ENCODE assay signal across 9 cellular contexts in genomic region chr9:99296375-99296951, GRCh38.
DNase-seq lines count a peak whose midpoint lies in the region; ATAC-seq and TF ChIP-seq lines count a peak whose summit lies in the region.
"Had no signal": no experiment of that assay in that cellular context is flagged by ENCODE, and none has a peak within 500 bp of the region (broad histone marks: within the 10 kb centered on the region; RNA-seq: fewer than 3 reads in every experiment).

No MANE protein-coding gene starts in this region.

- ATAC-seq in GM19463 (IDR thresholded peaks at IDR 0.05; ENCODE audit: unreplicated experiment): peak; percentile 52
- peak; percentile 67 for ATAC-seq in left lung
- no peak for ATAC-seq in GM21576 (IDR thresholded peaks at IDR 0.05; ENCODE audit: unreplicated experiment)

- DNase-seq in A673 (ENCODE audit: low spot score): peak; percentile 12
- peak; percentile 40 for DNase-seq in activated T-cell treated with anti-CD3 and anti-CD28 coated beads, Interleukin-2, amount 50 U/mL, for 1 hour
- DNase-seq in left lung: peak; percentile 43 to 77
- DNase-seq in DMS79 (lab: John Stamatoyannopoulos, UW): no peak
- DNase-seq in Caco-2: no peak
- no peak for DNase-seq in 8988T

- H3K4me3 Mint-ChIP-seq in Caco-2 (ENCODE audit: unreplicated experiment): no peak overlapping the region

- no peak overlapping the region for H3K27ac Mint-ChIP-seq in Caco-2 (ENCODE audit: unreplicated experiment)

- H3K27ac ChIP-seq in A673 (ENCODE audit: low read depth, low read length, poor library complexity, severe bottlenecking): no peak overlapping the region
- H3K27ac ChIP-seq in left lung: no peak overlapping the region
- H3K27ac ChIP-seq: right lobe of liver had no signal

- H3K36me3 ChIP-seq in A673 (ENCODE audit: insufficient read depth, low read length, poor library complexity, severe bottlenecking) (no peaks in the 10 kb centered on the region), left lung (no peaks in the 10 kb centered on the region), Caco-2 (ENCODE audit: control insufficient read depth, insufficient read depth, low read length) (no peaks in the 10 kb centered on the region)
- H3K36me3 ChIP-seq: right lobe of liver had no signal

- no peaks in the 10 kb centered on the region for H3K9me3 Mint-ChIP-seq in Caco-2 (ENCODE audit: unreplicated experiment)

- no peaks in the 10 kb centered on the region for H3K4me1 Mint-ChIP-seq in Caco-2 (ENCODE audit: low read depth, unreplicated experiment)

- H3K4me3 ChIP-seq in A673 (ENCODE audit: low read depth, low read length, poor library complexity, severe bottlenecking) (no peak overlapping the region), left lung (peak overlapping the region; percentile 12 to 18), Caco-2 (ENCODE audit: low read depth, low read length) (no peak overlapping the region)
- H3K4me3 ChIP-seq: right lobe of liver had no signal

- H3K27me3 Mint-ChIP-seq in Caco-2 (ENCODE audit: insufficient read depth, unreplicated experiment): peaks cover 6% of the 10 kb centered on the region

- CTCF ChIA-PET in A673 (lab: Charles Lee) (no interaction called here), Caco-2 (lab: Charles Lee) (no interaction called here)

- H3K4me1 ChIP-seq in A673 (ENCODE audit: insufficient read depth, low read length, poor library complexity, severe bottlenecking) (peaks cover 16% of the 10 kb centered on the region), left lung (no peaks in the 10 kb centered on the region), Caco-2 (no peaks in the 10 kb centered on the region)
- H3K4me1 ChIP-seq: right lobe of liver had no signal

- H3K27me3 ChIP-seq in A673 (replicated peaks; ENCODE audit: insufficient read depth, low read depth, low read length, poor library complexity): no peaks in the 10 kb centered on the region
- no peaks in the 10 kb centered on the region for H3K27me3 ChIP-seq in left lung
- H3K27me3 ChIP-seq in Caco-2 (replicated peaks; ENCODE audit: control insufficient read depth, insufficient read depth, low read length): no peaks in the 10 kb centered on the region
- H3K27me3 ChIP-seq: right lobe of liver had no signal

- POLR2A ChIA-PET in A673 (lab: Charles Lee; ENCODE audit: low non-redundant PET): no interaction called here
- POLR2A ChIA-PET in Caco-2 (lab: Charles Lee): no interaction called here

- TF ChIP-seq CTCF in A673 (conservative IDR thresholded peaks at IDR 0.05; ENCODE audit: low read depth, low read length): no peak
- no peak for TF ChIP-seq CTCF in left lung (IDR thresholded peaks at IDR 0.05)
- no peak for TF ChIP-seq CTCF in Caco-2 (IDR thresholded peaks at IDR 0.05; ENCODE audit: insufficient read depth in 1 of 2, low read depth in 1 of 2, low read length in 1 of 2, severe bottlenecking in 1 of 2, unreplicated experiment in 1 of 2)

- no peaks in the 10 kb centered on the region for H3K9me3 ChIP-seq in A673 (ENCODE audit: low read depth, low read length, poor library complexity, severe bottlenecking)
- H3K9me3 ChIP-seq in left lung: no peaks in the 10 kb centered on the region
- H3K9me3 ChIP-seq in Caco-2: no peaks in the 10 kb centered on the region
- H3K9me3 ChIP-seq: right lobe of liver had no signal

- no peaks in the 10 kb centered on the region for H3K36me3 Mint-ChIP-seq in Caco-2 (ENCODE audit: insufficient read depth, unreplicated experiment)

- intact Hi-C loops in A673 (cut with micrococcal nuclease; ENCODE audit: unreplicated experiment): loop anchor here (5.0 kb wide), 1 partner anchor 161 kb away; no protein-coding TSS in a partner anchor
- intact Hi-C loops in left lung (cut with DNase I): no loop called here
- intact Hi-C loops in Caco-2 (cut with micrococcal nuclease; ENCODE audit: unreplicated experiment): no loop called here

- BruUV-seq in A673 (replicated peaks; lab: Mats Ljungman, UMichigan) (no TSS peak), Caco-2 (replicated peaks; lab: Mats Ljungman, UMichigan) (no TSS peak)

Comparison
In these comparisons a context has a peak if more than half of its experiments do, and no peak if none do; other contexts are left out.
1. DNase-seq: peak in A673 (single experiment), activated T-cell treated with anti-CD3 and anti-CD28 coated beads, Interleukin-2, amount 50 U/mL, for 1 hour (single experiment) and left lung (2 of 2); none in DMS79 (single experiment), Caco-2 (0 of 2) and 8988T (single experiment).
2. H3K4me3 ChIP-seq: peak in left lung (2 of 2); none in A673 (single experiment) and Caco-2 (single experiment).